In the genomic region with DNA sequence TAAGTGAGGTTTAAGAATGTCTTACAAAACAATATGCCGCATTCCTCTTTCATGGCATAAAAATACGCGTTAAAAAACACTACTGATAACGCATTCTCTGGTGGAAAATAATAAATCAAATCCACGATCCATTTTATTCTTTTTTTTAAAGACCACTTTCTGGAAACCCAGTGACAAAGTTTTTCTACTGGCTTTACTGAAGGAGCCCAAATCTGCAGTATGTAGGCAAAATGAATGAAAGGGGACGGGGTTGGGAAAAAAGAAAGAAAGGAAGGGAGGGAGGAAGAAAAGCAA, we compare ENCODE assay signal across 17 cellular contexts. TPM values are rescaled to one million over a fixed set of nuclear protein-coding genes. Genes with fewer than 3 reads are reported as not detected.
DNase-seq lines count a peak whose midpoint lies in the region; ATAC-seq lines count a peak whose summit lies in the region.
"Had no signal": no experiment of that assay in that cellular context is flagged by ENCODE, and none has a peak within 500 bp of the region (broad histone marks: within the 10 kb centered on the region; RNA-seq: fewer than 3 reads in every experiment).

No MANE protein-coding gene starts in this region.

- H3K9me3 ChIP-seq in T-helper 17 cell (ENCODE audit: control insufficient read depth, low read length, poor library complexity, severe bottlenecking) (no peaks in the 10 kb centered on the region), iPS DF 6.9 (ENCODE audit: control insufficient read depth, insufficient read depth, low read length) (no peaks in the 10 kb centered on the region), trophoblast cell (ENCODE audit: insufficient read depth, low read depth, low read length) (no peaks in the 10 kb centered on the region)
- H3K9me3 ChIP-seq: A549, breast epithelium, Peyer's patch had no signal

- no peak overlapping the region for H2BK5ac ChIP-seq in trophoblast cell (ENCODE audit: low read depth, low read length, poor library complexity)

- H3K4me3 ChIP-seq in iPS DF 6.9 (ENCODE audit: low read length), result peak overlapping the region; percentile 47; the same call in 1 of the 2 replicates
- no peak overlapping the region for H3K4me3 ChIP-seq in trophoblast cell (ENCODE audit: low read depth, low read length)

- no peak overlapping the region for H3K23ac ChIP-seq in trophoblast cell (ENCODE audit: low read length)

- H2BK120ac ChIP-seq in trophoblast cell (ENCODE audit: insufficient read depth, low read length, poor library complexity), result no peak overlapping the region

- H4K12ac ChIP-seq in trophoblast cell (ENCODE audit: low read depth, low read length), result no peak overlapping the region

- H3K36me3 Mint-ChIP-seq in activated CD4-positive, alpha-beta T cell treated with anti-CD3 and anti-CD28 coated beads, Interleukin-2, amount 10 ng/mL, durations not matched to agents 7 days and 5 days (ENCODE audit: low read depth), result no peaks in the 10 kb centered on the region
- H3K36me3 Mint-ChIP-seq in T-helper 17 cell (ENCODE audit: low read depth), result no peaks in the 10 kb centered on the region

- peak overlapping the region; percentile 17 for H3K4me3 Mint-ChIP-seq in activated CD4-positive, alpha-beta T cell treated with anti-CD3 and anti-CD28 coated beads, Interleukin-2, amount 10 ng/mL, durations not matched to agents 7 days and 5 days
- peak overlapping the region; percentile 52 for H3K4me3 Mint-ChIP-seq in T-helper 17 cell

- H3K27me3 Mint-ChIP-seq in activated CD4-positive, alpha-beta T cell treated with anti-CD3 and anti-CD28 coated beads, Interleukin-2, amount 10 ng/mL, durations not matched to agents 7 days and 5 days, result peaks cover 84% of the 10 kb centered on the region
- H3K27me3 Mint-ChIP-seq in T-helper 17 cell, result peaks cover 75% of the 10 kb centered on the region

- H3K27ac ChIP-seq in iPS DF 6.9 (ENCODE audit: low read length) (no peak overlapping the region), trophoblast cell (ENCODE audit: low read depth, low read length) (no peak overlapping the region)
- H3K27ac ChIP-seq: A549, breast epithelium, Peyer's patch had no signal

- H3K36me3 ChIP-seq in iPS DF 6.9 (ENCODE audit: control insufficient read depth, insufficient read depth, low read length), result no peaks in the 10 kb centered on the region
- no peaks in the 10 kb centered on the region for H3K36me3 ChIP-seq in trophoblast cell (ENCODE audit: control insufficient read depth in 1 of 2, insufficient read depth in 2 of 2, low read length in 2 of 2)
- H3K36me3 ChIP-seq: breast epithelium, Peyer's patch had no signal

- no peak overlapping the region for H2AFZ ChIP-seq in trophoblast cell (ENCODE audit: insufficient read depth, low read length, poor library complexity)

- H3K4me1 Mint-ChIP-seq in activated CD4-positive, alpha-beta T cell treated with anti-CD3 and anti-CD28 coated beads, Interleukin-2, amount 10 ng/mL, durations not matched to agents 7 days and 5 days, result peaks cover 26% of the 10 kb centered on the region
- peaks cover 12% of the 10 kb centered on the region for H3K4me1 Mint-ChIP-seq in T-helper 17 cell

- no CpG with 5 or more reads among the region's 6 CpGs for WGBS in iPS DF 6.9 (ENCODE audit: insufficient coverage, insufficient read length)
- no CpG with 5 or more reads among the region's 6 CpGs for WGBS in trophoblast cell (ENCODE audit: extremely low coverage, insufficient coverage, insufficient read length)

- POLR2A ChIA-PET in activated CD4-positive, alpha-beta T cell treated with anti-CD3 and anti-CD28 coated beads, Interleukin-2, amount 10 ng/mL, durations not matched to agents 7 days and 5 days (lab: Charles Lee), result no interaction called here

- H3K4me1 ChIP-seq in iPS DF 6.9 (ENCODE audit: control insufficient read depth, insufficient read depth, low read length) (peaks cover 2% of the 10 kb centered on the region; the same call in 1 of the 2 replicates), trophoblast cell (ENCODE audit: control insufficient read depth in 1 of 2, insufficient read depth in 2 of 2, low read length in 2 of 2) (peaks cover 12 to 18% of the 10 kb centered on the region in 2 experiments)

- no peak for ATAC-seq in T-helper 17 cell
- ATAC-seq: A549, HepG2 had no signal

- H3K18ac ChIP-seq in trophoblast cell (ENCODE audit: low read length), result no peak overlapping the region

- CTCF ChIA-PET in activated CD4-positive, alpha-beta T cell treated with anti-CD3 and anti-CD28 coated beads, Interleukin-2, amount 10 ng/mL, durations not matched to agents 7 days and 5 days (lab: Charles Lee), result interaction anchor here (0.6 to 1.1 kb wide), 2 partner anchors 61 to 540 kb away, joined by 3 to 4 read pairs; no protein-coding TSS in a partner anchor

- no peak overlapping the region for H2BK12ac ChIP-seq in trophoblast cell (ENCODE audit: low read length)

- no peaks in the 10 kb centered on the region for H3K9me3 Mint-ChIP-seq in activated CD4-positive, alpha-beta T cell treated with anti-CD3 and anti-CD28 coated beads, Interleukin-2, amount 10 ng/mL, durations not matched to agents 7 days and 5 days

- no peaks in the 10 kb centered on the region for H3K79me1 ChIP-seq in trophoblast cell (ENCODE audit: low read length)

- H3K79me2 ChIP-seq in trophoblast cell (ENCODE audit: control insufficient read depth, insufficient read depth, low read length, poor library complexity), result no peaks in the 10 kb centered on the region

- no peak overlapping the region for H4K8ac ChIP-seq in trophoblast cell (ENCODE audit: low read depth, low read length)

- H4K91ac ChIP-seq in trophoblast cell (ENCODE audit: low read depth, low read length), result no peak overlapping the region

- peak overlapping the region; percentile 74 for H3K4me2 ChIP-seq in trophoblast cell (ENCODE audit: low read length)

- H3K9ac ChIP-seq in trophoblast cell (ENCODE audit: low read length), result no peak overlapping the region

- no peak for DNase-seq in activated CD4-positive, alpha-beta T cell treated with anti-CD3 and anti-CD28 coated beads, Interleukin-2, amount 10 ng/mL, durations not matched to agents 7 days and 5 days
- no peak for DNase-seq in activated CD4-positive, alpha-beta T cell treated with anti-CD3 and anti-CD28 coated beads for 4 hours
- no peak for DNase-seq in T-helper 17 cell
- DNase-seq in iPS DF 6.9 (ENCODE audit: low read depth, low spot score), result no peak
- no peak for DNase-seq in trophoblast cell
- no peak for DNase-seq in HPDE6-E6E7 (ENCODE audit: extremely low spot score)
- DNase-seq in stimulated activated CD4-positive, alpha-beta T cell treated with anti-CD3 and anti-CD28 coated beads, Interleukin-2, amount 100 ng/mL, for 48 hours, result no peak
- no peak for DNase-seq in NCI-H510A treated with DMSO at 0.1 percent for 48 hours (lab: John Stamatoyannopoulos, UW)
- DNase-seq: activated CD4-positive, alpha-beta T cell treated with anti-CD3 and anti-CD28 coated beads for 48 hours; activated effector memory CD4-positive, alpha-beta T cell treated with anti-CD3 and anti-CD28 coated beads, Interleukin-2, amount 50 U/mL, for 16 hours; effector memory CD4-positive, alpha-beta T cell; kidney glomerular epithelial cell; Peyer's patch; stimulated activated naive CD4-positive, alpha-beta T cell had no signal

- H3K27ac Mint-ChIP-seq in activated CD4-positive, alpha-beta T cell treated with anti-CD3 and anti-CD28 coated beads, Interleukin-2, amount 10 ng/mL, durations not matched to agents 7 days and 5 days, result no peak overlapping the region
- H3K27ac Mint-ChIP-seq in T-helper 17 cell, result no peak overlapping the region

- H3K27me3 ChIP-seq in iPS DF 6.9 (ENCODE audit: control insufficient read depth, insufficient read depth, low read length) (peaks cover 49% of the 10 kb centered on the region), trophoblast cell (ENCODE audit: insufficient read depth, low read length) (peaks cover 37% of the 10 kb centered on the region)

- no peak overlapping the region for H3K4ac ChIP-seq in trophoblast cell (ENCODE audit: low read depth, low read length)

- H2AK5ac ChIP-seq in trophoblast cell (ENCODE audit: low read length), result no peak overlapping the region

- H3K14ac ChIP-seq in trophoblast cell (ENCODE audit: low read length), result no peak overlapping the region

RNA-seq across cellular contexts. Expression of a gene that starts 2.0 kb away (rescaled TPM):
- under 1 TPM; 0.07 to 0.10 TPM for total RNA-seq in activated CD4-positive, alpha-beta T cell treated with anti-CD3 and anti-CD28 coated beads, Interleukin-2, amount 10 ng/mL, durations not matched to agents 7 days and 5 days
- under 1 TPM; 0.02 to 0.18 TPM for total RNA-seq in T-helper 17 cell
- 0.08 and 0.10 TPM in 2 replicates for polyA plus RNA-seq in trophoblast cell (2013)
- total RNA-seq: HepG2 had no signal
- polyA plus RNA-seq: A549, HepG2 had no signal
